In the genomic region with DNA sequence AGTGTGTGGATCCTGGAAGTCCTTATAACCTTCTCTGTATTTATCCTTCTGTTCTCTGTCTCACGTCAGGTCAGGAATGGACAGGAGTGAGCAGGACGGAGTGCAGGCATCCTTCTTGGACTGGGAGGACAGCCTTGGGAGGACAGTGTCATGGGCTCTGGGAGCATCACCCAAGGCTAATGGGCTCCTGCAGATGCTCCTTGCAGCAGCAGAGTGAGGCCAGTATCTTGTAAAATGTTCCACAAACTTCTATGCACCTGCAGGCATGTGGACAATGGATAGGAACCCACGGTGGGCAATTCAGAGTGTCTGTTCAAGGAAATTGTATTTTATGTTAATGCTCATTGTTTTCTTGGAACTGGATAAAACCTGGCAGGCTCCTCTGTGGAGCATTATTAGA, we compare ENCODE assay signal across 16 cellular contexts.
"Had no signal": no experiment of that assay in that cellular context is flagged by ENCODE, and none has a peak within 500 bp of the region (broad histone marks: within the 10 kb centered on the region; RNA-seq: fewer than 3 reads in every experiment).

No MANE protein-coding gene starts in this region.

- H3K27me3 ChIP-seq: SJSA1 had no signal

- H3K27ac ChIP-seq: KMS-11, SJSA1, SK-N-MC had no signal

- H3K36me3 ChIP-seq: SJSA1 had no signal

- H3K9me3 ChIP-seq: SJSA1 had no signal

- DNase-seq: Kasumi-1, MM.1S, NCI-H1092 treated with DMSO at 0.1 percent for 48 hours, NCI-H1436 treated with DMSO at 0.1 percent for 48 hours, NCI-H1694, NCI-H2029 treated with DMSO at 0.1 percent for 48 hours, NCI-H2171 treated with DMSO at 0.1 percent for 48 hours, NCI-H524 treated with DMSO at 0.1 percent for 48 hours, NCI-H774, Right ventricle myocardium superior, RPMI8226, SIG-M5 had no signal

- H3K4me2 ChIP-seq: KMS-11 had no signal

- H3K4me3 ChIP-seq: K562, SJSA1, SK-N-MC had no signal

- ATAC-seq: K562 had no signal
